ENCODE assay signal across 1 cellular context in the genomic region with DNA sequence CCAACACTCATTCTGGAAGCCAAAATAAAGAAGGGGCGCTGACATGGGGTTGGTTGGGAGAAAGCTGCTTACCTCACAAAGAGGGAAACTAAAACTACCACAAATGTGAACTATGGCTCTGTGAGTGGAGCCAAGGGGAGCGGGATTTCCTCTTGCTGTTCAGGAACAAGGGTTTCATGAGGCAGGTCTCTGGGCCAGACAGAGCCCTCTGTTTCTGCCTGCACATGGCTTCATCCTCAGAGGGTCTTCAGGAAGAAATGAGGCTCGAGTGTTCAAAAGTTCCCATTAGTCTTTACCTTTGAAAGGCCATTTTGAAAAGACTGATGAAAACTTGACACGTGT.
TF ChIP-seq lines count a peak whose summit lies in the region.

No MANE protein-coding gene starts in this region.

TF ChIP-seq in GM23338, 12 proteins besides CTCF, POLR2A, EP300 and RAD21:
- TF ChIP-seq REST (IDR thresholded peaks at IDR 0.05; ENCODE audit: unreplicated experiment) (no peak), EZH2phosphoT487 (IDR thresholded peaks at IDR 0.05; ENCODE audit: unreplicated experiment) (no peak), NANOG (IDR thresholded peaks at IDR 0.05; ENCODE audit: borderline replicate concordance) (no peak), JUNB (IDR thresholded peaks at IDR 0.05; ENCODE audit: unreplicated experiment) (no peak), POLR2AphosphoS5 (IDR thresholded peaks at IDR 0.05; ENCODE audit: low read depth) (no peak), EZH2 (IDR thresholded peaks at IDR 0.05; ENCODE audit: low read depth, unreplicated experiment) (no peak), ZNF331 (CRISPR knock-in tag; IDR thresholded peaks at IDR 0.05; ENCODE audit: low read depth) (no peak), STAT1 (IDR thresholded peaks at IDR 0.05; ENCODE audit: unreplicated experiment) (no peak), ZNF114 (CRISPR knock-in tag; IDR thresholded peaks at IDR 0.05) (no peak), CREB1 (CRISPR knock-in tag; IDR thresholded peaks at IDR 0.05; ENCODE audit: low read depth) (no peak)
- TF ChIP-seq, protein P1, sequence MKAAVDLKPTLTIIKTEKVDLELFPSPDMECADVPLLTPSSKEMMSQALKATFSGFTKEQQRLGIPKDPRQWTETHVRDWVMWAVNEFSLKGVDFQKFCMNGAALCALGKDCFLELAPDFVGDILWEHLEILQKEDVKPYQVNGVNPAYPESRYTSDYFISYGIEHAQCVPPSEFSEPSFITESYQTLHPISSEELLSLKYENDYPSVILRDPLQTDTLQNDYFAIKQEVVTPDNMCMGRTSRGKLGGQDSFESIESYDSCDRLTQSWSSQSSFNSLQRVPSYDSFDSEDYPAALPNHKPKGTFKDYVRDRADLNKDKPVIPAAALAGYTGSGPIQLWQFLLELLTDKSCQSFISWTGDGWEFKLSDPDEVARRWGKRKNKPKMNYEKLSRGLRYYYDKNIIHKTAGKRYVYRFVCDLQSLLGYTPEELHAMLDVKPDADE (IDR thresholded peaks at IDR 0.05) = no peak
- TF ChIP-seq, protein P2, sequence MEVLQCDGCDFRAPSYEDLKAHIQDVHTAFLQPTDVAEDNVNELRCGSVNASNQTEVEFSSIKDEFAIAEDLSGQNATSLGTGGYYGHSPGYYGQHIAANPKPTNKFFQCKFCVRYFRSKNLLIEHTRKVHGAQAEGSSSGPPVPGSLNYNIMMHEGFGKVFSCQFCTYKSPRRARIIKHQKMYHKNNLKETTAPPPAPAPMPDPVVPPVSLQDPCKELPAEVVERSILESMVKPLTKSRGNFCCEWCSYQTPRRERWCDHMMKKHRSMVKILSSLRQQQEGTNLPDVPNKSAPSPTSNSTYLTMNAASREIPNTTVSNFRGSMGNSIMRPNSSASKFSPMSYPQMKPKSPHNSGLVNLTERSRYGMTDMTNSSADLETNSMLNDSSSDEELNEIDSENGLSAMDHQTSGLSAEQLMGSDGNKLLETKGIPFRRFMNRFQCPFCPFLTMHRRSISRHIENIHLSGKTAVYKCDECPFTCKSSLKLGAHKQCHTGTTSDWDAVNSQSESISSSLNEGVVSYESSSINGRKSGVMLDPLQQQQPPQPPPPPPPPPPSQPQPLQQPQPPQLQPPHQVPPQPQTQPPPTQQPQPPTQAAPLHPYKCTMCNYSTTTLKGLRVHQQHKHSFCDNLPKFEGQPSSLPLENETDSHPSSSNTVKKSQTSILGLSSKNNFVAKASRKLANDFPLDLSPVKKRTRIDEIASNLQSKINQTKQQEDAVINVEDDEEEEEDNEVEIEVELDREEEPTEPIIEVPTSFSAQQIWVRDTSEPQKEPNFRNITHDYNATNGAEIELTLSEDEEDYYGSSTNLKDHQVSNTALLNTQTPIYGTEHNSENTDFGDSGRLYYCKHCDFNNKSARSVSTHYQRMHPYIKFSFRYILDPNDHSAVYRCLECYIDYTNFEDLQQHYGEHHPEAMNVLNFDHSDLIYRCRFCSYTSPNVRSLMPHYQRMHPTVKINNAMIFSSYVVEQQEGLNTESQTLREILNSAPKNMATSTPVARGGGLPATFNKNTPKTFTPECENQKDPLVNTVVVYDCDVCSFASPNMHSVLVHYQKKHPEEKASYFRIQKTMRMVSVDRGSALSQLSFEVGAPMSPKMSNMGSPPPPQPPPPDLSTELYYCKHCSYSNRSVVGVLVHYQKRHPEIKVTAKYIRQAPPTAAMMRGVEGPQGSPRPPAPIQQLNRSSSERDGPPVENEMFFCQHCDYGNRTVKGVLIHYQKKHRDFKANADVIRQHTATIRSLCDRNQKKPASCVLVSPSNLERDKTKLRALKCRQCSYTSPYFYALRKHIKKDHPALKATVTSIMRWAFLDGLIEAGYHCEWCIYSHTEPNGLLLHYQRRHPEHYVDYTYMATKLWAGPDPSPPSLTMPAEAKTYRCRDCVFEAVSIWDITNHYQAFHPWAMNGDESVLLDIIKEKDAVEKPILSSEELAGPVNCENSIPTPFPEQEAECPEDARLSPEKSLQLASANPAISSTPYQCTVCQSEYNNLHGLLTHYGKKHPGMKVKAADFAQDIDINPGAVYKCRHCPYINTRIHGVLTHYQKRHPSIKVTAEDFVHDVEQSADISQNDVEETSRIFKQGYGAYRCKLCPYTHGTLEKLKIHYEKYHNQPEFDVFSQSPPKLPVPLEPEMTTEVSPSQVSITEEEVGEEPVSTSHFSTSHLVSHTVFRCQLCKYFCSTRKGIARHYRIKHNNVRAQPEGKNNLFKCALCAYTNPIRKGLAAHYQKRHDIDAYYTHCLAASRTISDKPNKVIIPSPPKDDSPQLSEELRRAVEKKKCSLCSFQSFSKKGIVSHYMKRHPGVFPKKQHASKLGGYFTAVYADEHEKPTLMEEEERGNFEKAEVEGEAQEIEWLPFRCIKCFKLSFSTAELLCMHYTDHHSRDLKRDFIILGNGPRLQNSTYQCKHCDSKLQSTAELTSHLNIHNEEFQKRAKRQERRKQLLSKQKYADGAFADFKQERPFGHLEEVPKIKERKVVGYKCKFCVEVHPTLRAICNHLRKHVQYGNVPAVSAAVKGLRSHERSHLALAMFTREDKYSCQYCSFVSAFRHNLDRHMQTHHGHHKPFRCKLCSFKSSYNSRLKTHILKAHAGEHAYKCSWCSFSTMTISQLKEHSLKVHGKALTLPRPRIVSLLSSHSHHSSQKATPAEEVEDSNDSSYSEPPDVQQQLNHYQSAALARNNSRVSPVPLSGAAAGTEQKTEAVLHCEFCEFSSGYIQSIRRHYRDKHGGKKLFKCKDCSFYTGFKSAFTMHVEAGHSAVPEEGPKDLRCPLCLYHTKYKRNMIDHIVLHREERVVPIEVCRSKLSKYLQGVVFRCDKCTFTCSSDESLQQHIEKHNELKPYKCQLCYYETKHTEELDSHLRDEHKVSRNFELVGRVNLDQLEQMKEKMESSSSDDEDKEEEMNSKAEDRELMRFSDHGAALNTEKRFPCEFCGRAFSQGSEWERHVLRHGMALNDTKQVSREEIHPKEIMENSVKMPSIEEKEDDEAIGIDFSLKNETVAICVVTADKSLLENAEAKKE (CRISPR knock-in tag; IDR thresholded peaks at IDR 0.05) = no peak
